Comparison of ENCODE assay signal across 14 cellular contexts in the genomic region with DNA sequence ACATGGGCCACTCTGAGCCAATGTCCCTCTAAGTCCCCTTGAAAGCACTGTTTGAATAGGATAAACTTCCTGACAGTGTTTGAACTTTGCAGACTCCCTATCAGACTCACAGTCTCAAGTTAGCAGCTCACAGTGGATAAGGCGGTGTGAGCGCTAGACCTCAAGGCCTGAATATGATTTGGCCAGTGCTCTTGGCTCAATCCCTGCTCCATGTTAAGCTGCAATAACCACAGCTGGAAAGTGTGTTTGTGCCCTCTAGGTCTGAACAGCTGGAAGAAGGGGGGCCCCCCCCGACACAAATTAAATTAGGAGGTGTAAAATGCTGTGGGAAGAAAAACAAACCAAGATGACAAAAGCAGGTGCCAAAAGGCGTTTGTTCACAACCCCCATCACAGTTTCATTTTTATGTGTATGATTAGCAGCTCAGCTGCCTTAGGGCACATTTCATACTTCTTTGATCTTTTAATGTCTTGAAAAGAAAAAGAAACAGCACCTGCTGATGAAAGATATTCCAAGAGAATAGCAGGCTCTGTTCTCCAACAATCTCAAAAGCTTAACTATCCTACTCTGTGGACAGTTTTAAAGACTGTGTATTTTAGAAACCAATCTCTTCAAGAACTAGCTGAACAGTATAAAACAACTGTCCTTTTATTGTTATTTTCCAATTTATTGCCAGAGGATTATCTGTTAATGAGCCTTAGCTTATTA.
DNase-seq lines count a peak whose midpoint lies in the region; ATAC-seq, FAIRE-seq and TF ChIP-seq lines count a peak whose summit lies in the region.
"Had no signal": no experiment of that assay in that cellular context is flagged by ENCODE, and none has a peak within 500 bp of the region (broad histone marks: within the 10 kb centered on the region; RNA-seq: fewer than 3 reads in every experiment).

No MANE protein-coding gene starts in this region.

- H3K36me3 ChIP-seq in PC-9 (ENCODE audit: low read depth) (no peaks in the 10 kb centered on the region), smooth muscle cell (ENCODE audit: low read depth) (no peaks in the 10 kb centered on the region)

- H4K20me1 ChIP-seq in PC-9 (ENCODE audit: insufficient read depth) (no peaks in the 10 kb centered on the region), smooth muscle cell (ENCODE audit: low read depth) (peaks cover 4% of the 10 kb centered on the region)

- H3K4me1 ChIP-seq in PC-9 (replicated peaks; ENCODE audit: insufficient read depth): peaks cover 24% of the 10 kb centered on the region
- H3K4me1 ChIP-seq in smooth muscle cell (ENCODE audit: low read depth): peaks cover 19% of the 10 kb centered on the region

- CTCF ChIA-PET in PC-9 (lab: Charles Lee): interaction anchor here (0.5 to 0.7 kb wide), 3 partner anchors 77 to 324 kb away, joined by 3 read pairs; no protein-coding TSS in a partner anchor

- H3K27me3 ChIP-seq in PC-9 (ENCODE audit: insufficient read depth, low read depth) (no peaks in the 10 kb centered on the region), smooth muscle cell (ENCODE audit: low read depth) (no peaks in the 10 kb centered on the region)

- no peak for TF ChIP-seq CTCF in PC-9 (conservative IDR thresholded peaks at IDR 0.05)
- TF ChIP-seq CTCF in smooth muscle cell (IDR thresholded peaks at IDR 0.05; ENCODE audit: borderline replicate concordance, insufficient read depth, poor library complexity, severe bottlenecking): no peak

- H3F3A ChIP-seq in PC-9 (ENCODE audit: insufficient read depth, low read depth) (peaks cover 26% of the 10 kb centered on the region), smooth muscle cell (ENCODE audit: low read depth) (peaks cover 21% of the 10 kb centered on the region)

- H3K9me2 ChIP-seq in PC-9 (ENCODE audit: insufficient read depth): no peaks in the 10 kb centered on the region

- peak overlapping the region; percentile 7; the same call in 1 of the 2 replicates for H3K4me2 ChIP-seq in PC-9
- H3K4me2 ChIP-seq in smooth muscle cell: peak overlapping the region; percentile 55

- no TSS peak for BruUV-seq in PC-9 (replicated peaks; lab: Mats Ljungman, UMichigan)

- H2AFZ ChIP-seq in PC-9 (no peak overlapping the region), smooth muscle cell (ENCODE audit: low read depth) (no peak overlapping the region)

- POLR2A ChIA-PET in PC-9 (lab: Charles Lee; ENCODE audit: unreplicated experiment): interaction anchor here (0.6 to 0.7 kb wide), 4 partner anchors 17 to 1351 kb away, joined by 3 to 16 read pairs (median 5); a partner anchor contains a TSS

- H3K4me3 ChIP-seq in PC-9 (no peak overlapping the region), smooth muscle cell (no peak overlapping the region)

- no peaks in the 10 kb centered on the region for H3K79me2 ChIP-seq in PC-9 (ENCODE audit: low read depth)
- no peaks in the 10 kb centered on the region for H3K79me2 ChIP-seq in smooth muscle cell (ENCODE audit: low read depth)

- H3K9ac ChIP-seq in smooth muscle cell (ENCODE audit: low read depth): no peak overlapping the region

- DNase-seq in Right ventricle myocardium inferior (ENCODE audit: missing footprints): no peak
- no peak for DNase-seq in cardiac septum (ENCODE audit: low spot score)
- DNase-seq in PC-9: no peak
- DNase-seq in left cardiac atrium: no peak
- DNase-seq in smooth muscle cell (lab: John Stamatoyannopoulos, UW; ENCODE audit: unreplicated experiment): no peak
- no peak for DNase-seq in cerebellar nuclear complex (lab: John Stamatoyannopoulos, UW)
- DNase-seq in GM19239 (ENCODE audit: insufficient read length, low spot score): no peak
- DNase-seq: activated T-cell treated with anti-CD3 and anti-CD28 coated beads, Interleukin-2, amount 50 U/mL, for 24 hours; immature natural killer cell; NCI-H2171; stimulated activated CD8-positive, alpha-beta memory T cell treated with anti-CD3 and anti-CD28 coated beads, Interleukin-4, amount 100 ng/mL, for 48 hours had no signal

- ATAC-seq in Right ventricle myocardium inferior (peak; percentile 71), left cardiac atrium (peak; percentile 57 to 58), GM18861 (IDR thresholded peaks at IDR 0.05; ENCODE audit: unreplicated experiment) (no peak)

- H3K9me3 ChIP-seq in PC-9 (ENCODE audit: insufficient read depth, low read depth): peaks cover 5% of the 10 kb centered on the region; the same call in 1 of the 2 replicates
- no peaks in the 10 kb centered on the region for H3K9me3 ChIP-seq in smooth muscle cell (replicated peaks; ENCODE audit: low read depth)

- 54% methylated on average over 4 of the region's 4 CpGs for WGBS in smooth muscle cell (ENCODE audit: low lambda C conversion rate)

- intact Hi-C loops in Right ventricle myocardium inferior (cut with DNase I) (loop anchor here (10.0 kb wide), 2 partner anchors 172 to 572 kb away; a partner anchor contains a TSS), cardiac septum (cut with DNase I) (loop anchor here (5.0 to 10.0 kb wide), 2 partner anchors 215 to 572 kb away; no protein-coding TSS in a partner anchor), PC-9 (cut with micrococcal nuclease; ENCODE audit: unreplicated experiment) (loop anchor here (10.0 kb wide), 4 partner anchors 172 to 1068 kb away; a partner anchor contains a TSS), left cardiac atrium (cut with DNase I) (no loop called here)

- peak overlapping the region; percentile 26 for H3K27ac ChIP-seq in PC-9
- H3K27ac ChIP-seq in smooth muscle cell (ENCODE audit: low read depth): peak overlapping the region; percentile 85
- H3K27ac ChIP-seq: RWPE1, VCaP had no signal

- no peak for FAIRE-seq in GM19239 (lab: Jason Lieb, UNC)

Comparison
In these comparisons a context has a peak if more than half of its experiments do, and no peak if none do; other contexts are left out.
1. intact Hi-C loops: an anchor here in Right ventricle myocardium inferior (10.0 kb wide), cardiac septum (5.0 to 10.0 kb wide) and PC-9 (10.0 kb wide); none called in left cardiac atrium.